In genomic region chr3:159679900-159680299, GRCh38 we compare ENCODE assay signal across 24 cellular contexts.
DNase-seq lines count a peak whose midpoint lies in the region; ATAC-seq, FAIRE-seq and TF ChIP-seq lines count a peak whose summit lies in the region.
"Had no signal": no experiment of that assay in that cellular context is flagged by ENCODE, and none has a peak within 500 bp of the region (broad histone marks: within the 10 kb centered on the region; RNA-seq: fewer than 3 reads in every experiment).

No MANE protein-coding gene starts in this region.

- no peak for FAIRE-seq in astrocyte (lab: Jason Lieb, UNC)
- FAIRE-seq: A549, GM12878, GM12892, GM18507 had no signal

- H3K79me2 ChIP-seq in astrocyte (ENCODE audit: insufficient read depth, low read length), result no peaks in the 10 kb centered on the region

- ATAC-seq in Right ventricle myocardium superior (ENCODE audit: poor library complexity), result peak; percentile 74
- no peak for ATAC-seq in stimulated activated effector memory CD8-positive, alpha-beta T cell treated with anti-CD3 and anti-CD28 coated beads, Interleukin-12 subunit alpha, Interleukin-12 subunit beta, amount 100 ng/mL, for 72 hours
- ATAC-seq: A549; CD8-positive, alpha-beta T cell; GM12878 had no signal

- peaks cover 2% of the 10 kb centered on the region for H3K9me3 Mint-ChIP-seq in astrocyte (ENCODE audit: unreplicated experiment)
- H3K9me3 Mint-ChIP-seq in stimulated activated effector memory CD8-positive, alpha-beta T cell treated with anti-CD3 and anti-CD28 coated beads, Interleukin-12 subunit alpha, Interleukin-12 subunit beta, amount 100 ng/mL, for 72 hours, result peaks cover 11% of the 10 kb centered on the region

- H3K9me3 ChIP-seq in left ventricle myocardium inferior (replicated peaks) (no peaks in the 10 kb centered on the region), astrocyte (ENCODE audit: insufficient read depth, low read depth, low read length) (no peaks in the 10 kb centered on the region)
- H3K9me3 ChIP-seq: A549; BLaER1 treated with 17β-estradiol and CSF1 and Interleukin-3, amounts not matched to agents 10 nM and 100 nM had no signal

- DNase-seq in NCI-H146 (lab: John Stamatoyannopoulos, UW), result peak; percentile 2
- no peak for DNase-seq in NCI-H146 treated with DMSO at 0.1 percent for 48 hours (lab: John Stamatoyannopoulos, UW; ENCODE audit: unreplicated experiment)
- no peak for DNase-seq in Right ventricle myocardium superior
- no peak for DNase-seq in left ventricle myocardium inferior
- DNase-seq in astrocyte (ENCODE audit: low read depth), result no peak
- no peak for DNase-seq in stimulated activated effector memory CD8-positive, alpha-beta T cell treated with anti-CD3 and anti-CD28 coated beads, Interleukin-12 subunit alpha, Interleukin-12 subunit beta, amount 100 ng/mL, for 72 hours (ENCODE audit: low spot score in 2 of 2)
- DNase-seq: AML-193; CD4-positive, alpha-beta T cell; CD8-positive, alpha-beta T cell; DMS 273 treated with DMSO at 0.1 percent for 48 hours; DMS153; DMS53; DMS79; DND-41; EL; GDM1 had no signal

- no peaks in the 10 kb centered on the region for H3K27me3 Mint-ChIP-seq in astrocyte (ENCODE audit: low read depth, unreplicated experiment)
- H3K27me3 Mint-ChIP-seq: CD4-positive, alpha-beta T cell had no signal

- peak overlapping the region; percentile 64 for H3K4me3 Mint-ChIP-seq in astrocyte (ENCODE audit: unreplicated experiment)
- H3K4me3 Mint-ChIP-seq in stimulated activated effector memory CD8-positive, alpha-beta T cell treated with anti-CD3 and anti-CD28 coated beads, Interleukin-12 subunit alpha, Interleukin-12 subunit beta, amount 100 ng/mL, for 72 hours, result no peak overlapping the region
- H3K4me3 Mint-ChIP-seq: B cell; CD4-positive, alpha-beta T cell; CD8-positive, alpha-beta T cell had no signal

- no peak overlapping the region for H3K27ac Mint-ChIP-seq in astrocyte (ENCODE audit: unreplicated experiment)
- H3K27ac Mint-ChIP-seq in stimulated activated effector memory CD8-positive, alpha-beta T cell treated with anti-CD3 and anti-CD28 coated beads, Interleukin-12 subunit alpha, Interleukin-12 subunit beta, amount 100 ng/mL, for 72 hours, result no peak overlapping the region
- H3K27ac Mint-ChIP-seq: B cell; CD4-positive, alpha-beta T cell; CD8-positive, alpha-beta T cell had no signal

- H3K36me3 ChIP-seq in left ventricle myocardium inferior (no peaks in the 10 kb centered on the region), astrocyte (ENCODE audit: insufficient read depth, low read length) (no peaks in the 10 kb centered on the region)
- H3K36me3 ChIP-seq: BLaER1 treated with 17β-estradiol and CSF1 and Interleukin-3, amounts not matched to agents 10 nM and 100 nM had no signal

- no peak overlapping the region for H2AFZ ChIP-seq in astrocyte (ENCODE audit: low read depth, low read length)

- H3K36me3 Mint-ChIP-seq in astrocyte (ENCODE audit: low read depth, unreplicated experiment), result no peaks in the 10 kb centered on the region
- no peaks in the 10 kb centered on the region for H3K36me3 Mint-ChIP-seq in stimulated activated effector memory CD8-positive, alpha-beta T cell treated with anti-CD3 and anti-CD28 coated beads, Interleukin-12 subunit alpha, Interleukin-12 subunit beta, amount 100 ng/mL, for 72 hours
- H3K36me3 Mint-ChIP-seq: CD8-positive, alpha-beta T cell had no signal

- TF ChIP-seq CTCF in left ventricle myocardium inferior (IDR thresholded peaks at IDR 0.05; ENCODE audit: borderline replicate concordance) (no peak), astrocyte (IDR thresholded peaks at IDR 0.05; ENCODE audit: insufficient read depth, low read depth, low read length) (no peak)

- no peak overlapping the region for H3K9ac ChIP-seq in astrocyte (ENCODE audit: low read length)
- H3K9ac ChIP-seq: BLaER1 treated with 17β-estradiol and CSF1 and Interleukin-3, amounts not matched to agents 10 nM and 100 nM had no signal

- H3K4me1 ChIP-seq in left ventricle myocardium inferior (peaks cover 13% of the 10 kb centered on the region), astrocyte (ENCODE audit: insufficient read depth, low read length) (no peaks in the 10 kb centered on the region)
- H3K4me1 ChIP-seq: A549; BLaER1 treated with 17β-estradiol and CSF1 and Interleukin-3, amounts not matched to agents 10 nM and 100 nM had no signal

- no peaks in the 10 kb centered on the region for H4K20me1 ChIP-seq in astrocyte (ENCODE audit: insufficient read depth, low read length)
- H4K20me1 ChIP-seq: BLaER1 treated with 17β-estradiol and CSF1 and Interleukin-3, amounts not matched to agents 10 nM and 100 nM had no signal

- no peak overlapping the region for H3K27ac ChIP-seq in left ventricle myocardium inferior (replicated peaks)
- H3K27ac ChIP-seq in astrocyte (ENCODE audit: low read depth, low read length), result no peak overlapping the region
- H3K27ac ChIP-seq: 22Rv1; A549; BLaER1 treated with 17β-estradiol and CSF1 and Interleukin-3, amounts not matched to agents 10 nM and 100 nM; C4-2B had no signal

- no peak overlapping the region for H3K4me2 ChIP-seq in astrocyte (ENCODE audit: low read length)
- H3K4me2 ChIP-seq: A549; BLaER1 treated with 17β-estradiol and CSF1 and Interleukin-3, amounts not matched to agents 10 nM and 100 nM had no signal

- no peaks in the 10 kb centered on the region for H3K27me3 ChIP-seq in left ventricle myocardium inferior (ENCODE audit: low read depth)
- no peaks in the 10 kb centered on the region for H3K27me3 ChIP-seq in astrocyte (ENCODE audit: insufficient read depth, low read length)
- H3K27me3 ChIP-seq: BLaER1 treated with 17β-estradiol and CSF1 and Interleukin-3, amounts not matched to agents 10 nM and 100 nM had no signal

- H3K4me3 ChIP-seq in left ventricle myocardium inferior (no peak overlapping the region), astrocyte (ENCODE audit: insufficient read depth, low read depth, low read length) (no peak overlapping the region)
- H3K4me3 ChIP-seq: A549; BLaER1 treated with 17β-estradiol and CSF1 and Interleukin-3, amounts not matched to agents 10 nM and 100 nM; GM12878 had no signal

- no peaks in the 10 kb centered on the region for H3K4me1 Mint-ChIP-seq in astrocyte (ENCODE audit: low read depth, unreplicated experiment)
- no peaks in the 10 kb centered on the region for H3K4me1 Mint-ChIP-seq in stimulated activated effector memory CD8-positive, alpha-beta T cell treated with anti-CD3 and anti-CD28 coated beads, Interleukin-12 subunit alpha, Interleukin-12 subunit beta, amount 100 ng/mL, for 72 hours
- H3K4me1 Mint-ChIP-seq: B cell had no signal

- intact Hi-C loops in Right ventricle myocardium superior (cut with DNase I) (no loop called here), left ventricle myocardium inferior (cut with micrococcal nuclease) (no loop called here)
